In the genomic region with DNA sequence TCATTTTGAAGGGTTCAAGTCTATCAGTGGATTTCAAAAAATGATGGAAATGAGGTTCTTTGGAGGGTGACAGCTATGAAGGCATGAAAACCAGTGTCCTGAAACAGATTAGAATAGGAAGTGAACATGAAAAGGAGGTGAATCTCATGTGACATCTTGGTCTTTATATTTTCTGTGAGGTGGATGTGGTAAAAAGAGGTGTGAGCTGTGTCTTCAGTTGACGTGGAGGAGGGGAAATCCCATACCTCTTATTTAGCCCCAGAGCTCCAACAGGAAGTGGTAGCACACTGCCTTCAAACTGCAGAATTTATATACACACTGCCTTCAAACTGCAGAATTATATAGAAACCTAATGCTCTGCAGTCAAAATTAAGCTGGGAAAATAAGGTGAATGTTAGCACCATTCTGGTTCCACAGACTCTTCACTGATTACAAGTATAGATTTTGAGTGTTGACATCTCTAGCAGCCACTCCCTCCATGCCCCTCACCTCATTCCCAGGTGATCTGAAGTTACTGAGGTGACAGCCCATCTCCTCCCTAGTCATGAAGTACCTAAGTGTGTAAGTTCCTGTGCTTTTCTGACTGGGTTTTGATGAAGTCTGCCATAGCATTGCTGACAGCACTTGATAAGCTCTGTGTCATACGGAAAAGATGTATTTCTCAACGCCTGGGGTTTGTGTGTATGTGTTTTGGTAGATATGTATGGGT, we compare ENCODE assay signal across 8 cellular contexts. TPM values are rescaled to one million over a fixed set of nuclear protein-coding genes. Genes with fewer than 3 reads are reported as not detected.
DNase-seq lines count a peak whose midpoint lies in the region; ATAC-seq, FAIRE-seq and TF ChIP-seq lines count a peak whose summit lies in the region.

No MANE protein-coding gene starts in this region.

- no peak overlapping the region for H3K4me3 ChIP-seq in lower leg skin (ENCODE audit: low read depth, poor library complexity, severe bottlenecking)

- peaks cover 9 to 15% (median 10%) of the 10 kb centered on the region in 3 donors for H3K27me3 Mint-ChIP-seq in immature natural killer cell (ENCODE audit: low read depth in 3 of 3)

- H3K27ac Mint-ChIP-seq in immature natural killer cell: peak overlapping the region; percentile 97 to 99 (median 98)

- WGBS in lower leg skin, 2 donors: 65 to 68% methylated on average over 3 of the region's 3 CpGs

- H3K9me3 Mint-ChIP-seq in immature natural killer cell: peaks cover 0 to 1% (median 0%) of the 10 kb centered on the region in 6 donors

- peak; percentile 42 for ATAC-seq in HG03064 (IDR thresholded peaks at IDR 0.05; ENCODE audit: low read depth, unreplicated experiment)
- ATAC-seq in activated CD4-positive, CD25-positive, alpha-beta regulatory T cell treated with anti-CD3 and anti-CD28 coated beads, Interleukin-2, amount 50 U/mL, for 24 hours: peak; percentile 56 to 62
- ATAC-seq in left colon: no peak

- peaks cover 83% of the 10 kb centered on the region in 2 donors for H3K4me1 Mint-ChIP-seq in immature natural killer cell

- no peak for TF ChIP-seq CTCF in lower leg skin (IDR thresholded peaks at IDR 0.05)

- intact Hi-C loops in lower leg skin (cut with DNase I; ENCODE audit: low total_unique reads): no loop called here
- intact Hi-C loops in left colon (cut with DNase I, micrococcal nuclease): no loop called here

- FAIRE-seq in GM18507 (lab: Jason Lieb, UNC): peak; percentile 96

- H3K4me3 Mint-ChIP-seq in immature natural killer cell: peak overlapping the region; percentile 96 to 98 (median 97)

- no peak for DNase-seq in GM18507 (ENCODE audit: extremely low spot score, insufficient read length, low read depth)
- peak; percentile 89 to 90 (median 89) for DNase-seq in immature natural killer cell
- DNase-seq in lower leg skin (ENCODE audit: low spot score in 2 of 2): no peak
- DNase-seq in left colon: no peak
- no peak for DNase-seq in HPDE6-E6E7 (ENCODE audit: extremely low spot score)
- DNase-seq in LoVo (ENCODE audit: low spot score): no peak

- no peak for TF ChIP-seq POLR2A in lower leg skin (IDR thresholded peaks at IDR 0.05)

- no peaks in the 10 kb centered on the region for H3K36me3 Mint-ChIP-seq in immature natural killer cell

RNA-seq across cellular contexts. Expression of gene RAB8B, which starts 2.6 kb away (rescaled TPM):
- polyA plus RNA-seq in immature natural killer cell: 100 to 1,000 TPM in 1 of 3 donors, 10 to 100 TPM in 2; 64.6 to 123 (median 79.7) TPM
- 10 to 100 TPM in 3 of 4 donors, 1 to 10 TPM in 1; 9.1 to 23.6 (median 10.7) TPM for total RNA-seq in lower leg skin
- 10 to 100 TPM; 11.3 to 14.2 TPM for total RNA-seq in left colon

RNA-seq across cellular contexts. Expression of gene RPS27L, which starts 34.8 kb away (rescaled TPM):
- 100 to 1,000 TPM; 135 to 198 (median 154) TPM for polyA plus RNA-seq in immature natural killer cell
- total RNA-seq in lower leg skin: 10 to 100 TPM; 39.6 to 64.9 (median 55.8) TPM
- 100 to 1,000 TPM; 173 to 239 TPM for total RNA-seq in left colon

Comparison
In these comparisons a context has a peak if more than half of its experiments do, and no peak if none do; other contexts are left out.
1. DNase-seq: peak in immature natural killer cell (3 of 3); none in GM18507 (single experiment), lower leg skin (0 of 2), left colon (0 of 2), HPDE6-E6E7 (single experiment) and LoVo (single experiment).